In genomic region chr16:74501484-74502479, GRCh38 we compare ENCODE assay signal across 1 cellular context.
TF ChIP-seq lines count a peak whose summit lies in the region.

No MANE protein-coding gene starts in this region.

TF ChIP-seq in GM12878, 131 proteins besides CTCF, POLR2A, EP300 and RAD21 (continued from another document):
- TF ChIP-seq ZBTB33 (IDR thresholded peaks at IDR 0.05) (no peak), MEF2A (IDR thresholded peaks at IDR 0.05; ENCODE audit: insufficient read depth, low read depth, low read length) (no peak), PRDM15 (CRISPR knock-in tag; IDR thresholded peaks at IDR 0.05) (no peak), NFXL1 (IDR thresholded peaks at IDR 0.05; ENCODE audit: borderline replicate concordance) (no peak), RCOR1 (conservative IDR thresholded peaks at IDR 0.05; ENCODE audit: low read depth, low read length) (no peak), TCF12 (IDR thresholded peaks at IDR 0.05; ENCODE audit: low read depth, low read length) (no peak), CEBPB (IDR thresholded peaks at IDR 0.05; ENCODE audit: borderline replicate concordance in 1 of 2, low read depth in 2 of 2, low read length in 2 of 2) (no peak), SP1 (IDR thresholded peaks at IDR 0.05; ENCODE audit: low read depth, low read length) (no peak), HDAC6 (IDR thresholded peaks at IDR 0.05; ENCODE audit: unreplicated experiment) (no peak), GATAD2B (conservative IDR thresholded peaks at IDR 0.05; ENCODE audit: low read depth) (no peak), ZNF592 (IDR thresholded peaks at IDR 0.05) (no peak), RELA (IDR thresholded peaks at IDR 0.05; ENCODE audit: borderline replicate concordance, partially characterized antibody) (no peak), HDGF (IDR thresholded peaks at IDR 0.05) (no peak), KDM1A (IDR thresholded peaks at IDR 0.05; ENCODE audit: borderline replicate concordance) (no peak)
- TF ChIP-seq, protein P1, sequence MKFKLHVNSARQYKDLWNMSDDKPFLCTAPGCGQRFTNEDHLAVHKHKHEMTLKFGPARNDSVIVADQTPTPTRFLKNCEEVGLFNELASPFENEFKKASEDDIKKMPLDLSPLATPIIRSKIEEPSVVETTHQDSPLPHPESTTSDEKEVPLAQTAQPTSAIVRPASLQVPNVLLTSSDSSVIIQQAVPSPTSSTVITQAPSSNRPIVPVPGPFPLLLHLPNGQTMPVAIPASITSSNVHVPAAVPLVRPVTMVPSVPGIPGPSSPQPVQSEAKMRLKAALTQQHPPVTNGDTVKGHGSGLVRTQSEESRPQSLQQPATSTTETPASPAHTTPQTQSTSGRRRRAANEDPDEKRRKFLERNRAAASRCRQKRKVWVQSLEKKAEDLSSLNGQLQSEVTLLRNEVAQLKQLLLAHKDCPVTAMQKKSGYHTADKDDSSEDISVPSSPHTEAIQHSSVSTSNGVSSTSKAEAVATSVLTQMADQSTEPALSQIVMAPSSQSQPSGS (IDR thresholded peaks at IDR 0.05; ENCODE audit: low read length), result no peak
- TF ChIP-seq, protein P2, sequence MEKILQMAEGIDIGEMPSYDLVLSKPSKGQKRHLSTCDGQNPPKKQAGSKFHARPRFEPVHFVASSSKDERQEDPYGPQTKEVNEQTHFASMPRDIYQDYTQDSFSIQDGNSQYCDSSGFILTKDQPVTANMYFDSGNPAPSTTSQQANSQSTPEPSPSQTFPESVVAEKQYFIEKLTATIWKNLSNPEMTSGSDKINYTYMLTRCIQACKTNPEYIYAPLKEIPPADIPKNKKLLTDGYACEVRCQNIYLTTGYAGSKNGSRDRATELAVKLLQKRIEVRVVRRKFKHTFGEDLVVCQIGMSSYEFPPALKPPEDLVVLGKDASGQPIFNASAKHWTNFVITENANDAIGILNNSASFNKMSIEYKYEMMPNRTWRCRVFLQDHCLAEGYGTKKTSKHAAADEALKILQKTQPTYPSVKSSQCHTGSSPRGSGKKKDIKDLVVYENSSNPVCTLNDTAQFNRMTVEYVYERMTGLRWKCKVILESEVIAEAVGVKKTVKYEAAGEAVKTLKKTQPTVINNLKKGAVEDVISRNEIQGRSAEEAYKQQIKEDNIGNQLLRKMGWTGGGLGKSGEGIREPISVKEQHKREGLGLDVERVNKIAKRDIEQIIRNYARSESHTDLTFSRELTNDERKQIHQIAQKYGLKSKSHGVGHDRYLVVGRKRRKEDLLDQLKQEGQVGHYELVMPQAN (conservative IDR thresholded peaks at IDR 0.05), result no peak
